Comparison of ENCODE assay signal across 1 cellular context in genomic region chr17:63173450-63173849, GRCh38.
TF ChIP-seq lines count a peak whose summit lies in the region.

No MANE protein-coding gene starts in this region.

TF ChIP-seq in GM23338, 12 proteins besides CTCF, POLR2A, EP300 and RAD21 (continued from another document):
- TF ChIP-seq ZNF462 (CRISPR knock-in tag; IDR thresholded peaks at IDR 0.05) (no peak), ZNF331 (CRISPR knock-in tag; IDR thresholded peaks at IDR 0.05; ENCODE audit: low read depth) (no peak), EZH2phosphoT487 (IDR thresholded peaks at IDR 0.05; ENCODE audit: unreplicated experiment) (no peak), ZNF114 (CRISPR knock-in tag; IDR thresholded peaks at IDR 0.05) (no peak)
